1 cellular context compared by ENCODE assay signal in the genomic region with DNA sequence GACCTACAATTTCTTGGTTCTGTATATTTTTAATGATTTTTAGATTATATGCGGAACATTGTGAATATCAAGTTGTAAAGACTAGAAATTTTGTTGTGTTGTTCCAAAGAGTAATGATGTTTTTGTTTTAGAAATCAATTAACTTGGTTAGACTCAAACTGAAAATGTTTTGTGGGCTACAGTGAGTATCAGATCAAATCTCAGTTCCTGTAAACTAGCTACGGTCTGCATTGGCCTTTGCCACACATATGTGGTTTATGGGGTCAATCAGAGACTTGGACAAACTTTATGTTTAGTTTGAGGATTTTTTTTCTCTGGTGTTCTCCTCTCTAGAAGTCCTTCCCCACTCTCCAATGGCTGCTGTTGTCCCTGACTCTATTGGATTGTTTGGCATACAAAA.
TF ChIP-seq lines count a peak whose summit lies in the region.

No MANE protein-coding gene starts in this region.

TF ChIP-seq in SK-N-SH, 30 proteins besides CTCF, POLR2A, EP300 and RAD21 (continued from another document):
- no peak for TF ChIP-seq YY1 (IDR thresholded peaks at IDR 0.05; ENCODE audit: low read depth)
- no peak for TF ChIP-seq EZH2phosphoT487 (IDR thresholded peaks at IDR 0.05; ENCODE audit: borderline replicate concordance, low read depth)
- no peak for TF ChIP-seq RXRA (IDR thresholded peaks at IDR 0.05; ENCODE audit: borderline replicate concordance, low read depth)
- no peak for TF ChIP-seq POLR2AphosphoS5 (IDR thresholded peaks at IDR 0.05; ENCODE audit: low read depth, low read length)
